Comparison of ENCODE assay signal across 11 cellular contexts in the genomic region with DNA sequence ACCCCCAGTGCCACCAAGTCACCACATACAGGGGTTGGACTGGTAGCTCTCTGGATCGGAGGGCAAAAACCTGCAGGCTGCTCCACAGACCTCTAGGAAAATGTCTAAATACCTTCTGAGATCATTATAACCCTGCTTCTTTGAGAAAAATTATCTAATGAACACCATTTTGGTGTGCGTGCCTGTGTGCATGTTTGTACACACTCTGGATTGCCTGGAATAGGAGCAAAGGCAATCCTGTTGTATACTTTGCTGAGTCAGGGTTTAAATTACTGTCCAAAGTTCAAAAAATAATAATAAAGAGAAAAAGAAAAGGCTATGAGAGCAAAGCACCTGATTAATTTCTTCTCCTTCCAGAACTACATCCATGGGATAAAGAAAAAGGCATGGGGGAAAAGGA.
DNase-seq lines count a peak whose midpoint lies in the region; ATAC-seq lines count a peak whose summit lies in the region.
"Had no signal": no experiment of that assay in that cellular context is flagged by ENCODE, and none has a peak within 500 bp of the region (broad histone marks: within the 10 kb centered on the region; RNA-seq: fewer than 3 reads in every experiment).

No MANE protein-coding gene starts in this region.

- H3K36me3 Mint-ChIP-seq in activated T-cell treated with anti-CD3 and anti-CD28 coated beads, Interleukin-2, amount 50 U/mL, for 24 hours (ENCODE audit: low read depth) = peaks cover 82% of the 10 kb centered on the region
- peaks cover 58% of the 10 kb centered on the region for H3K36me3 Mint-ChIP-seq in effector memory CD8-positive, alpha-beta T cell (ENCODE audit: insufficient read depth)
- H3K36me3 Mint-ChIP-seq in stimulated activated memory B cell treated with anti-CD40 and anti-IgM and Interleukin-4, amounts not matched to agents 10 μg/mL and 1 μg/mL and 100 μg/mL, for 72 hours = peaks cover 18% of the 10 kb centered on the region

- H3K4me1 Mint-ChIP-seq in activated T-cell treated with anti-CD3 and anti-CD28 coated beads, Interleukin-2, amount 50 U/mL, for 24 hours (ENCODE audit: low read depth) = peaks cover 95% of the 10 kb centered on the region
- peaks cover 50 to 61% of the 10 kb centered on the region in 2 donors for H3K4me1 Mint-ChIP-seq in effector memory CD8-positive, alpha-beta T cell (ENCODE audit: low read depth in 2 of 2)
- peaks cover 79% of the 10 kb centered on the region for H3K4me1 Mint-ChIP-seq in stimulated activated memory B cell treated with anti-CD40 and anti-IgM and Interleukin-4, amounts not matched to agents 10 μg/mL and 1 μg/mL and 100 μg/mL, for 72 hours

- H3K9me3 Mint-ChIP-seq in activated T-cell treated with anti-CD3 and anti-CD28 coated beads, Interleukin-2, amount 50 U/mL, for 24 hours = no peaks in the 10 kb centered on the region
- H3K9me3 Mint-ChIP-seq in effector memory CD8-positive, alpha-beta T cell = no peaks in the 10 kb centered on the region
- H3K9me3 Mint-ChIP-seq in stimulated activated memory B cell treated with anti-CD40 and anti-IgM and Interleukin-4, amounts not matched to agents 10 μg/mL and 1 μg/mL and 100 μg/mL, for 72 hours = peaks cover 3% of the 10 kb centered on the region

- no peak for ATAC-seq in effector memory CD8-positive, alpha-beta T cell (replicated peaks)
- ATAC-seq in stimulated activated memory B cell treated with anti-CD40 and anti-IgM and Interleukin-4, amounts not matched to agents 10 μg/mL and 1 μg/mL and 100 μg/mL, for 72 hours = no peak

- peak overlapping the region; percentile 85 for H3K4me3 Mint-ChIP-seq in activated T-cell treated with anti-CD3 and anti-CD28 coated beads, Interleukin-2, amount 50 U/mL, for 24 hours
- peak overlapping the region; percentile 76 to 88 for H3K4me3 Mint-ChIP-seq in effector memory CD8-positive, alpha-beta T cell
- peak overlapping the region; percentile 5 for H3K4me3 Mint-ChIP-seq in stimulated activated memory B cell treated with anti-CD40 and anti-IgM and Interleukin-4, amounts not matched to agents 10 μg/mL and 1 μg/mL and 100 μg/mL, for 72 hours

- H3K27ac Mint-ChIP-seq in activated T-cell treated with anti-CD3 and anti-CD28 coated beads, Interleukin-2, amount 50 U/mL, for 24 hours = no peak overlapping the region
- H3K27ac Mint-ChIP-seq in effector memory CD8-positive, alpha-beta T cell = peak overlapping the region; percentile 72 to 94
- H3K27ac Mint-ChIP-seq in stimulated activated memory B cell treated with anti-CD40 and anti-IgM and Interleukin-4, amounts not matched to agents 10 μg/mL and 1 μg/mL and 100 μg/mL, for 72 hours = peak overlapping the region; percentile 95

- no peaks in the 10 kb centered on the region for H3K27me3 Mint-ChIP-seq in activated T-cell treated with anti-CD3 and anti-CD28 coated beads, Interleukin-2, amount 50 U/mL, for 24 hours
- H3K27me3 Mint-ChIP-seq in effector memory CD8-positive, alpha-beta T cell = no peaks in the 10 kb centered on the region
- H3K27me3 Mint-ChIP-seq in stimulated activated memory B cell treated with anti-CD40 and anti-IgM and Interleukin-4, amounts not matched to agents 10 μg/mL and 1 μg/mL and 100 μg/mL, for 72 hours = peaks cover 27% of the 10 kb centered on the region

- DNase-seq in activated T-cell treated with anti-CD3 and anti-CD28 coated beads, Interleukin-2, amount 50 U/mL, for 24 hours = no peak
- no peak for DNase-seq in activated T-cell treated with anti-CD3 and anti-CD28 coated beads for 4 hours
- DNase-seq in OCI-M1 (lab: John Stamatoyannopoulos, UW) = peak; percentile 67
- no peak for DNase-seq in effector memory CD8-positive, alpha-beta T cell
- no peak for DNase-seq in GM03348 (ENCODE audit: low spot score)
- DNase-seq in NCI-H2171 treated with DMSO at 0.1 percent for 48 hours (lab: John Stamatoyannopoulos, UW) = no peak
- DNase-seq in SW480 (ENCODE audit: low spot score) = no peak
- DNase-seq: DND-41, esophagus squamous epithelium, NCI-H1436 treated with DMSO at 0.1 percent for 48 hours had no signal

Comparison
In these comparisons a context has a peak if more than half of its experiments do, and no peak if none do; other contexts are left out.
1. H3K4me3 Mint-ChIP-seq: peak in every context shown above with its lines; median percentile 85 in activated T-cell treated with anti-CD3 and anti-CD28 coated beads, Interleukin-2, amount 50 U/mL, for 24 hours; 82 in effector memory CD8-positive, alpha-beta T cell; 5 in stimulated activated memory B cell treated with anti-CD40 and anti-IgM and Interleukin-4, amounts not matched to agents 10 μg/mL and 1 μg/mL and 100 μg/mL, for 72 hours.